ENCODE assay signal across 27 cellular contexts in the genomic region with DNA sequence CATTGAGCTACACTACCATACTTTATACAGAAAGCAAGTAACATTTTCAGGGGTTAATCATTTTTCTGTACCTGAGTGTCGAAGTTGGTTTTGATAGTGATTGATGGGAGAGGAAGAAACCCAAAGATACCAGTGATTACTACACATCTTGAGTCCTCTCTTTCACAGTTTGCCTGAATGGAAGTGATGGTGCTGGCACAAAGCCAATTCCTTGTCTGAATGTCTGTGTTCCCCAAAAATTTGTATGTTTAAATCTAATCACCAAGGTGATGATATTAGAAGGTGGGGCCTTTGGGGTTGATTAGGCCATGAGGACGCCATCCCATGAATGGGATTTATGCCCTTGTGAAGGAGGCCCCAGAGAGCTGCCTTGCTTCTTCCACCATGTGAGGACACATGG.
"Had no signal": no experiment of that assay in that cellular context is flagged by ENCODE, and none has a peak within 500 bp of the region (broad histone marks: within the 10 kb centered on the region; RNA-seq: fewer than 3 reads in every experiment).

No MANE protein-coding gene starts in this region.

- H3K4me3 ChIP-seq: colonic mucosa, coronary artery, dorsolateral prefrontal cortex, esophagus muscularis mucosa, esophagus squamous epithelium, gastrocnemius medialis, gastroesophageal sphincter, heart left ventricle, heart right ventricle had no signal

- DNase-seq: colonic mucosa; cortex of kidney; dermis blood vessel endothelial cell; dorsolateral prefrontal cortex; effector CD4-positive, alpha-beta T cell; effector CD8-positive, alpha-beta T cell; effector memory CD4-positive, alpha-beta T cell; effector memory CD8-positive, alpha-beta T cell; endodermal cell; esophagus squamous epithelium; foreskin fibroblast; foreskin keratinocyte; foreskin melanocyte; gastrocnemius medialis; glutamatergic neuron; head of caudate nucleus; heart left ventricle; heart right ventricle had no signal

- FAIRE-seq: colon, endometrium, endothelial cell of umbilical vein, frontal cortex had no signal

- H3K4me1 ChIP-seq: colonic mucosa, esophagus muscularis mucosa, esophagus squamous epithelium, foreskin keratinocyte, gastrocnemius medialis, gastroesophageal sphincter, heart left ventricle had no signal

- H3K27ac ChIP-seq: colonic mucosa, coronary artery, dorsolateral prefrontal cortex, epithelial cell of prostate, esophagus muscularis mucosa, esophagus squamous epithelium, foreskin keratinocyte, gastrocnemius medialis, gastroesophageal sphincter, heart left ventricle, heart right ventricle had no signal

- H3K36me3 ChIP-seq: colonic mucosa, esophagus muscularis mucosa, esophagus squamous epithelium, gastrocnemius medialis, gastroesophageal sphincter, heart left ventricle, heart right ventricle had no signal

- ATAC-seq: effector memory CD8-positive, alpha-beta T cell; esophagus mucosa; foreskin keratinocyte; gastrocnemius medialis; gastroesophageal sphincter; heart left ventricle; heart right ventricle had no signal

- H3K9me3 ChIP-seq: colonic mucosa, esophagus squamous epithelium, gastrocnemius medialis, gastroesophageal sphincter had no signal

- H3K27me3 ChIP-seq: colonic mucosa, dorsolateral prefrontal cortex, esophagus muscularis mucosa, esophagus squamous epithelium, foreskin keratinocyte, gastrocnemius medialis, gastroesophageal sphincter, heart left ventricle, heart right ventricle had no signal
